In the genomic region with DNA sequence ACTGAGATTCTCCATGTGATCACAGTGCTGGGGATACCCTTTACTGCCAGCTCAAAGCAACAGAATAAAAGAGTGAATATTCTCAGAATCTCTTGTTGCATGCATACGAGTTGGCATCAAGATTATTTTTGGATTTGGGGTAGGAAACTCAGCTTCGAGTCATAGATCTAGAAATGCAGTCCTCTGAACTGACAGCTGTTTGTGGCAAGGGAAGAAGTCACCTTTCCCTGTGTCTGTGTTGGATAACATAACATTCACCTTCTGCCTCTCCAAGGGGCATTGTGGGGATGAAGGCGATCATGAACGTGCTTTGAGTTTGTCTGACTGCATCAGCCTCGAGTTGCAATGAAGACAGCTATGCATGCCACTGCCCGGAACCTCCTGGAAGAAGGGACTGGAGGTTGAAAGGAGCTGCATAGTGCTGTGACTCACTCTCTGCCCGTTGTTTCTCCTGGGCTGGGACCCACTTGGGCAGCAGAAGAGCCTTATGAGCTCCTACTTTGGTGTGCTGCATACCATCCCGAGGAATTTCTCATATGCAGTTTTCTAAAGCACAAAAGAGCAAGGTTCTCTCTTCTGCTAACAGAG, we compare ENCODE assay signal across 7 cellular contexts.
DNase-seq lines count a peak whose midpoint lies in the region; ATAC-seq lines count a peak whose summit lies in the region.

No MANE protein-coding gene starts in this region.

- H3K4me1 Mint-ChIP-seq in activated CD4-positive, alpha-beta T cell treated with anti-CD3 and anti-CD28 coated beads, Interleukin-2, amount 10 ng/mL, durations not matched to agents 7 days and 5 days, result peaks cover 71% of the 10 kb centered on the region
- peaks cover 88% of the 10 kb centered on the region for H3K4me1 Mint-ChIP-seq in stimulated activated naive CD8-positive, alpha-beta T cell treated with anti-CD3 and anti-CD28 coated beads, Interleukin-15, Interleukin-2, amounts not matched to agents 100 ng/mL and 50 ng/mL, for 24 hours (ENCODE audit: low read depth)

- peak overlapping the region; percentile 94 for H3K27ac Mint-ChIP-seq in activated CD4-positive, alpha-beta T cell treated with anti-CD3 and anti-CD28 coated beads, Interleukin-2, amount 10 ng/mL, durations not matched to agents 7 days and 5 days
- peak overlapping the region; percentile 98 for H3K27ac Mint-ChIP-seq in stimulated activated naive CD8-positive, alpha-beta T cell treated with anti-CD3 and anti-CD28 coated beads, Interleukin-15, Interleukin-2, amounts not matched to agents 100 ng/mL and 50 ng/mL, for 24 hours

- peaks cover 26% of the 10 kb centered on the region for H3K36me3 Mint-ChIP-seq in activated CD4-positive, alpha-beta T cell treated with anti-CD3 and anti-CD28 coated beads, Interleukin-2, amount 10 ng/mL, durations not matched to agents 7 days and 5 days (ENCODE audit: low read depth)
- H3K36me3 Mint-ChIP-seq in stimulated activated naive CD8-positive, alpha-beta T cell treated with anti-CD3 and anti-CD28 coated beads, Interleukin-15, Interleukin-2, amounts not matched to agents 100 ng/mL and 50 ng/mL, for 24 hours (ENCODE audit: low read depth), result peaks cover 9% of the 10 kb centered on the region

- ATAC-seq in HG03521 (IDR thresholded peaks at IDR 0.05; ENCODE audit: unreplicated experiment) (peak; percentile 2), GM18868 (IDR thresholded peaks at IDR 0.05; ENCODE audit: unreplicated experiment) (no peak)

- peak; percentile 34 for DNase-seq in activated CD4-positive, alpha-beta T cell treated with anti-CD3 and anti-CD28 coated beads, Interleukin-2, amount 10 ng/mL, durations not matched to agents 7 days and 5 days
- DNase-seq in fibroblast of peridontal ligament (ENCODE audit: extremely low read depth) (peak; percentile 70), cerebellar cortex (ENCODE audit: low spot score) (no peak)
- no peak for DNase-seq in effector CD4-positive, alpha-beta T cell

- CTCF ChIA-PET in activated CD4-positive, alpha-beta T cell treated with anti-CD3 and anti-CD28 coated beads, Interleukin-2, amount 10 ng/mL, durations not matched to agents 7 days and 5 days (lab: Charles Lee), result interaction anchor here (0.6 to 3.4 kb wide), 12 partner anchors 9 to 824 kb away, joined by 3 to 21 read pairs (median 6); a partner anchor contains a TSS

- peak overlapping the region; percentile 40 for H3K4me3 Mint-ChIP-seq in activated CD4-positive, alpha-beta T cell treated with anti-CD3 and anti-CD28 coated beads, Interleukin-2, amount 10 ng/mL, durations not matched to agents 7 days and 5 days
- peak overlapping the region; percentile 48 for H3K4me3 Mint-ChIP-seq in stimulated activated naive CD8-positive, alpha-beta T cell treated with anti-CD3 and anti-CD28 coated beads, Interleukin-15, Interleukin-2, amounts not matched to agents 100 ng/mL and 50 ng/mL, for 24 hours

- no peaks in the 10 kb centered on the region for H3K27me3 Mint-ChIP-seq in activated CD4-positive, alpha-beta T cell treated with anti-CD3 and anti-CD28 coated beads, Interleukin-2, amount 10 ng/mL, durations not matched to agents 7 days and 5 days
- no peaks in the 10 kb centered on the region for H3K27me3 Mint-ChIP-seq in stimulated activated naive CD8-positive, alpha-beta T cell treated with anti-CD3 and anti-CD28 coated beads, Interleukin-15, Interleukin-2, amounts not matched to agents 100 ng/mL and 50 ng/mL, for 24 hours

- POLR2A ChIA-PET in activated CD4-positive, alpha-beta T cell treated with anti-CD3 and anti-CD28 coated beads, Interleukin-2, amount 10 ng/mL, durations not matched to agents 7 days and 5 days (lab: Charles Lee), result interaction anchor here (2.1 kb wide), 1 partner anchor 401 kb away, joined by 7 read pairs; a partner anchor contains a TSS

- H3K9me3 Mint-ChIP-seq in activated CD4-positive, alpha-beta T cell treated with anti-CD3 and anti-CD28 coated beads, Interleukin-2, amount 10 ng/mL, durations not matched to agents 7 days and 5 days, result peaks cover 4% of the 10 kb centered on the region
- H3K9me3 Mint-ChIP-seq in stimulated activated naive CD8-positive, alpha-beta T cell treated with anti-CD3 and anti-CD28 coated beads, Interleukin-15, Interleukin-2, amounts not matched to agents 100 ng/mL and 50 ng/mL, for 24 hours, result no peaks in the 10 kb centered on the region

Comparison
In these comparisons a context has a peak if more than half of its experiments do, and no peak if none do; other contexts are left out.
1. DNase-seq: peak in activated CD4-positive, alpha-beta T cell treated with anti-CD3 and anti-CD28 coated beads, Interleukin-2, amount 10 ng/mL, durations not matched to agents 7 days and 5 days (single experiment) and fibroblast of peridontal ligament (single experiment); none in cerebellar cortex (single experiment) and effector CD4-positive, alpha-beta T cell (single experiment).